In the genomic region with DNA sequence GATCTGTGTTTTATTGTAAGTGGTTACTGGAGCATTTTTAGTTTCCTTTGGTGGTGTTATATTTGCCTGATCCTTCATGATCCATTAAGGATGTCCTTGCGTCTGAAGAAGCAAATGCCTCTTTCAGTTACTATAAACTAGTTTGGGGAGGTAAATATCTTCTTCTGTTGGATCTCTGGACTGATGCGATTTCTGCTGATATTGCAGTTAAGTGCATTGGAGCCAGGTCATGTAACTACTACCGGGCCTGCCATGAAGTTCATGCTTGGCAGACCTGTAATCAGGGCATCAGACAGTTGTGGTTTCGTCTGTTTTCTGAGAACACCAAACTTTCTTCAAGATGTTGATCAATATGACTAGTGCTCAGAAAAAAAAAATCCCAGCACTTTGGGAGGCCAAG, we compare ENCODE assay signal across 1 cellular context.
TF ChIP-seq lines count a peak whose summit lies in the region.

No MANE protein-coding gene starts in this region.

TF ChIP-seq in IMR-90, 13 proteins besides CTCF, POLR2A, EP300 and RAD21:
- TF ChIP-seq MAFK (IDR thresholded peaks at IDR 0.05; ENCODE audit: low read depth, low read length) (peak; percentile 74), CHD1 (IDR thresholded peaks at IDR 0.05; ENCODE audit: low read depth, low read length) (no peak)
